In genomic region chr14:105215602-105216001, GRCh38 we compare ENCODE assay signal across 22 cellular contexts. TPM values are rescaled to one million over a fixed set of nuclear protein-coding genes. Genes with fewer than 3 reads are reported as not detected.
DNase-seq lines count a peak whose midpoint lies in the region; ATAC-seq and TF ChIP-seq lines count a peak whose summit lies in the region.
"Had no signal": no experiment of that assay in that cellular context is flagged by ENCODE, and none has a peak within 500 bp of the region (broad histone marks: within the 10 kb centered on the region; RNA-seq: fewer than 3 reads in every experiment).

No MANE protein-coding gene starts in this region.

- H3K4me2 ChIP-seq in IMR-90 (ENCODE audit: low read depth, low read length) = no peak overlapping the region
- H3K4me2 ChIP-seq in mesenchymal stem cell (ENCODE audit: low read length, poor library complexity, severe bottlenecking) = no peak overlapping the region
- H3K4me2 ChIP-seq: KMS-11 had no signal

- H2BK120ac ChIP-seq in IMR-90 (ENCODE audit: low read depth, low read length) (no peak overlapping the region), mesenchymal stem cell (ENCODE audit: low read depth, low read length) (no peak overlapping the region)

- H3K14ac ChIP-seq in IMR-90 (replicated peaks; ENCODE audit: low read depth, low read length) = no peak overlapping the region
- H3K14ac ChIP-seq in mesenchymal stem cell (ENCODE audit: low read length in 2 of 2) = peak overlapping the region in 1 of 2 experiments; percentile 63

- no peak overlapping the region for H4K91ac ChIP-seq in IMR-90 (ENCODE audit: insufficient read depth, low read depth, low read length)
- peak overlapping the region; percentile 19 for H4K91ac ChIP-seq in mesenchymal stem cell (ENCODE audit: low read length)

- no peaks in the 10 kb centered on the region for H3K9me3 Mint-ChIP-seq in activated naive CD8-positive, alpha-beta T cell treated with anti-CD3 and anti-CD28 coated beads, Interleukin-2, amount 10 ng/mL, durations not matched to agents 7 days and 5 days
- no peaks in the 10 kb centered on the region for H3K9me3 Mint-ChIP-seq in activated naive CD8-positive, alpha-beta T cell treated with anti-CD3 and anti-CD28 coated beads for 36 hours
- no peaks in the 10 kb centered on the region for H3K9me3 Mint-ChIP-seq in activated CD4-positive, alpha-beta T cell treated with anti-CD3 and anti-CD28 coated beads, Interleukin-2, amount 10 ng/mL, durations not matched to agents 7 days and 5 days
- H3K9me3 Mint-ChIP-seq: CD4-positive, CD25-positive, alpha-beta regulatory T cell; IgD-negative memory B cell had no signal

- H2BK15ac ChIP-seq in IMR-90 (ENCODE audit: low read depth, low read length) = no peak overlapping the region
- H2BK15ac ChIP-seq in mesenchymal stem cell (ENCODE audit: low read depth, poor library complexity, severe bottlenecking) = no peak overlapping the region

- no peak for TF ChIP-seq CTCF in IMR-90 (conservative IDR thresholded peaks at IDR 0.05; ENCODE audit: low read depth, low read length)

- H3K4me3 ChIP-seq in IMR-90 (ENCODE audit: insufficient read depth, low read depth, low read length) = no peak overlapping the region
- no peak overlapping the region for H3K4me3 ChIP-seq in mesenchymal stem cell (ENCODE audit: insufficient read depth in 1 of 2, low read depth in 1 of 2, low read length in 2 of 2)
- H3K4me3 ChIP-seq: SJSA1 had no signal

- POLR2A ChIA-PET in activated naive CD8-positive, alpha-beta T cell treated with anti-CD3 and anti-CD28 coated beads, Interleukin-2, amount 10 ng/mL, durations not matched to agents 7 days and 5 days (lab: Charles Lee) = no interaction called here
- POLR2A ChIA-PET in IMR-90 (lab: Charles Lee; ENCODE audit: unreplicated experiment) = no interaction called here
- POLR2A ChIA-PET in activated CD4-positive, alpha-beta T cell treated with anti-CD3 and anti-CD28 coated beads, Interleukin-2, amount 10 ng/mL, durations not matched to agents 7 days and 5 days (lab: Charles Lee) = no interaction called here

- H3K9me1 ChIP-seq in IMR-90 (ENCODE audit: insufficient read depth, low read length) = peaks cover 10% of the 10 kb centered on the region

- H3K36me3 ChIP-seq in IMR-90 (ENCODE audit: control insufficient read depth, insufficient read depth, low read length) (peaks cover 48% of the 10 kb centered on the region), mesenchymal stem cell (ENCODE audit: control insufficient read depth in 1 of 2, insufficient read depth in 2 of 2, low read depth in 1 of 2, low read length in 2 of 2) (peaks cover 42 to 81% of the 10 kb centered on the region in 2 experiments)

- TF ChIP-seq POLR2A in IMR-90 (IDR thresholded peaks at IDR 0.05; ENCODE audit: low read depth, low read length) = no peak

- dilution Hi-C loops in IMR-90 (cut with HindIII; ENCODE audit: low sequenced_read_pairs, unreplicated experiment) = no loop called here

- H3K23ac ChIP-seq in IMR-90 (ENCODE audit: low read depth, low read length) (no peak overlapping the region), mesenchymal stem cell (ENCODE audit: low read length in 2 of 2) (no peak overlapping the region)

- H3K27me3 ChIP-seq in IMR-90 (ENCODE audit: control insufficient read depth, insufficient read depth, low read length) (no peaks in the 10 kb centered on the region), mesenchymal stem cell (ENCODE audit: control insufficient read depth in 1 of 2, insufficient read depth in 1 of 2, low read length in 2 of 2) (no peaks in the 10 kb centered on the region)
- H3K27me3 ChIP-seq: BE2C, SJSA1 had no signal

- H3K18ac ChIP-seq in IMR-90 (ENCODE audit: low read depth, low read length) (no peak overlapping the region), mesenchymal stem cell (ENCODE audit: low read depth in 1 of 2, low read length in 2 of 2) (no peak overlapping the region)

- no peak overlapping the region for H2BK12ac ChIP-seq in mesenchymal stem cell (ENCODE audit: low read length in 2 of 2)

- peaks cover 6% of the 10 kb centered on the region for H3K4me1 Mint-ChIP-seq in activated naive CD8-positive, alpha-beta T cell treated with anti-CD3 and anti-CD28 coated beads, Interleukin-2, amount 10 ng/mL, durations not matched to agents 7 days and 5 days
- H3K4me1 Mint-ChIP-seq in activated naive CD8-positive, alpha-beta T cell treated with anti-CD3 and anti-CD28 coated beads for 36 hours = no peaks in the 10 kb centered on the region
- no peaks in the 10 kb centered on the region for H3K4me1 Mint-ChIP-seq in activated CD4-positive, alpha-beta T cell treated with anti-CD3 and anti-CD28 coated beads, Interleukin-2, amount 10 ng/mL, durations not matched to agents 7 days and 5 days
- H3K4me1 Mint-ChIP-seq: IgD-negative memory B cell had no signal

- H3K79me1 ChIP-seq in IMR-90 (ENCODE audit: low read depth in 1 of 2, low read length in 2 of 2) (peaks cover 9 to 14% of the 10 kb centered on the region in 2 experiments; a peak in 3 of 4 replicates), mesenchymal stem cell (replicated peaks; ENCODE audit: low read length, poor library complexity, severe bottlenecking) (peaks cover 5% of the 10 kb centered on the region)

- H3K27me3 Mint-ChIP-seq in activated naive CD8-positive, alpha-beta T cell treated with anti-CD3 and anti-CD28 coated beads, Interleukin-2, amount 10 ng/mL, durations not matched to agents 7 days and 5 days = no peaks in the 10 kb centered on the region
- no peaks in the 10 kb centered on the region for H3K27me3 Mint-ChIP-seq in activated naive CD8-positive, alpha-beta T cell treated with anti-CD3 and anti-CD28 coated beads for 36 hours
- no peaks in the 10 kb centered on the region for H3K27me3 Mint-ChIP-seq in activated CD4-positive, alpha-beta T cell treated with anti-CD3 and anti-CD28 coated beads, Interleukin-2, amount 10 ng/mL, durations not matched to agents 7 days and 5 days
- H3K27me3 Mint-ChIP-seq: CD4-positive, CD25-positive, alpha-beta regulatory T cell; IgD-negative memory B cell had no signal

- H3K9ac ChIP-seq in IMR-90 (ENCODE audit: low read depth, low read length) (no peak overlapping the region), mesenchymal stem cell (ENCODE audit: low read length) (no peak overlapping the region)
- H3K9ac ChIP-seq: KMS-11 had no signal

- TF ChIP-seq RAD21 in IMR-90 (IDR thresholded peaks at IDR 0.05; ENCODE audit: low read length) = no peak

- intact Hi-C loops in IMR-90 (cut with micrococcal nuclease) = no loop called here

- H2AFZ ChIP-seq in IMR-90 (replicated peaks; ENCODE audit: low read length, poor library complexity) = peak overlapping the region; percentile 21
- H2AFZ ChIP-seq in mesenchymal stem cell (ENCODE audit: low read depth, low read length) = no peak overlapping the region

- H3K4ac ChIP-seq in IMR-90 (ENCODE audit: low read depth, low read length) = no peak overlapping the region
- H3K4ac ChIP-seq in mesenchymal stem cell (ENCODE audit: low read depth in 1 of 2, low read length in 2 of 2) = no peak overlapping the region

- H3K4me3 Mint-ChIP-seq in activated naive CD8-positive, alpha-beta T cell treated with anti-CD3 and anti-CD28 coated beads, Interleukin-2, amount 10 ng/mL, durations not matched to agents 7 days and 5 days = no peak overlapping the region
- no peak overlapping the region for H3K4me3 Mint-ChIP-seq in activated naive CD8-positive, alpha-beta T cell treated with anti-CD3 and anti-CD28 coated beads for 36 hours
- H3K4me3 Mint-ChIP-seq in activated CD4-positive, alpha-beta T cell treated with anti-CD3 and anti-CD28 coated beads, Interleukin-2, amount 10 ng/mL, durations not matched to agents 7 days and 5 days = no peak overlapping the region
- H3K4me3 Mint-ChIP-seq: CD4-positive, CD25-positive, alpha-beta regulatory T cell; IgD-negative memory B cell had no signal

- H2BK20ac ChIP-seq in IMR-90 (ENCODE audit: low read depth, low read length) = no peak overlapping the region

- H3K56ac ChIP-seq in IMR-90 (ENCODE audit: extremely low read depth, insufficient read depth, low read length) = no peak overlapping the region

- no TSS peak for BruUV-seq in IMR-90 (replicated peaks; lab: Mats Ljungman, UMichigan)

- H2BK5ac ChIP-seq in IMR-90 (ENCODE audit: low read depth, low read length, poor library complexity, severe bottlenecking) (no peak overlapping the region), mesenchymal stem cell (ENCODE audit: low read depth, low read length, poor library complexity, severe bottlenecking) (no peak overlapping the region)

- no peak for ATAC-seq in activated naive CD8-positive, alpha-beta T cell treated with anti-CD3 and anti-CD28 coated beads, Interleukin-2, amount 10 ng/mL, durations not matched to agents 7 days and 5 days (ENCODE audit: low read depth)
- ATAC-seq in IMR-90 (ENCODE audit: low read depth) = no peak

- in situ Hi-C loops in IMR-90 (cut with MboI; ENCODE audit: low sequenced_read_pairs) = no loop called here

- H4K20me1 ChIP-seq in IMR-90 (ENCODE audit: insufficient read depth, low read length) = peaks cover 14% of the 10 kb centered on the region

- H3K9me3 ChIP-seq in IMR-90 (ENCODE audit: control insufficient read depth, insufficient read depth, low read length) = no peaks in the 10 kb centered on the region
- H3K9me3 ChIP-seq in mesenchymal stem cell (ENCODE audit: control insufficient read depth, low read length) = no peaks in the 10 kb centered on the region
- H3K9me3 ChIP-seq: BE2C, SJSA1 had no signal

- no peak overlapping the region for H4K8ac ChIP-seq in IMR-90 (ENCODE audit: low read depth in 2 of 2, low read length in 2 of 2)
- H4K8ac ChIP-seq in mesenchymal stem cell (ENCODE audit: low read length) = no peak overlapping the region

- WGBS in IMR-90 (ENCODE audit: extremely low coverage in 2 of 2, insufficient read length in 1 of 2), 2 experiments = no CpG with 5 or more reads among the region's 3 CpGs
- 56% methylated on average over 3 of the region's 3 CpGs for WGBS in mesenchymal stem cell

- H2AK9ac ChIP-seq in IMR-90 (replicated peaks; ENCODE audit: low read depth, low read length, poor library complexity) = no peak overlapping the region

- H3K27ac ChIP-seq in IMR-90 (ENCODE audit: insufficient read depth, low read length) (no peak overlapping the region), mesenchymal stem cell (ENCODE audit: low read length, poor library complexity, severe bottlenecking) (no peak overlapping the region)
- H3K27ac ChIP-seq: KMS-11, SJSA1 had no signal

- no peak for DNase-seq in activated naive CD8-positive, alpha-beta T cell treated with anti-CD3 and anti-CD28 coated beads, Interleukin-2, amount 10 ng/mL, durations not matched to agents 7 days and 5 days
- no peak for DNase-seq in activated naive CD8-positive, alpha-beta T cell treated with anti-CD3 and anti-CD28 coated beads for 36 hours
- no peak for DNase-seq in IMR-90
- no peak for DNase-seq in mesenchymal stem cell
- no peak for DNase-seq in activated CD4-positive, alpha-beta T cell treated with anti-CD3 and anti-CD28 coated beads, Interleukin-2, amount 10 ng/mL, durations not matched to agents 7 days and 5 days
- no peak for DNase-seq in NCI-H510A treated with DMSO at 0.1 percent for 48 hours (lab: John Stamatoyannopoulos, UW)
- no peak for DNase-seq in SW 1271 (lab: John Stamatoyannopoulos, UW)
- DNase-seq: 8988T; ACHN; BE2C; CD4-positive, CD25-positive, alpha-beta regulatory T cell; DMS153; DND-41; MM.1S; NCI-H2029; NCI-H446 treated with DMSO at 0.1 percent for 48 hours; NCI-H69; Right ventricle myocardium superior; RPMI8226 had no signal

- peak overlapping the region; percentile 48 for H3K27ac Mint-ChIP-seq in activated naive CD8-positive, alpha-beta T cell treated with anti-CD3 and anti-CD28 coated beads, Interleukin-2, amount 10 ng/mL, durations not matched to agents 7 days and 5 days
- no peak overlapping the region for H3K27ac Mint-ChIP-seq in activated naive CD8-positive, alpha-beta T cell treated with anti-CD3 and anti-CD28 coated beads for 36 hours
- no peak overlapping the region for H3K27ac Mint-ChIP-seq in activated CD4-positive, alpha-beta T cell treated with anti-CD3 and anti-CD28 coated beads, Interleukin-2, amount 10 ng/mL, durations not matched to agents 7 days and 5 days
- H3K27ac Mint-ChIP-seq: IgD-negative memory B cell had no signal

- H4K5ac ChIP-seq in IMR-90 (ENCODE audit: low read depth, low read length) = no peak overlapping the region

- H2AK5ac ChIP-seq in IMR-90 (ENCODE audit: low read depth, low read length) = no peak overlapping the region
- H2AK5ac ChIP-seq in mesenchymal stem cell (ENCODE audit: low read length, severe bottlenecking) = no peak overlapping the region

- no peaks in the 10 kb centered on the region for H3K4me1 ChIP-seq in IMR-90 (ENCODE audit: control insufficient read depth, insufficient read depth, low read length)
- peaks cover 39% of the 10 kb centered on the region for H3K4me1 ChIP-seq in mesenchymal stem cell (ENCODE audit: control insufficient read depth, insufficient read depth, low read depth, low read length)
- H3K4me1 ChIP-seq: SJSA1 had no signal

- CTCF ChIA-PET in IMR-90 (lab: Yijun Ruan, JAX) = no interaction called here
- CTCF ChIA-PET in activated CD4-positive, alpha-beta T cell treated with anti-CD3 and anti-CD28 coated beads, Interleukin-2, amount 10 ng/mL, durations not matched to agents 7 days and 5 days (lab: Charles Lee) = no interaction called here

- peaks cover 12% of the 10 kb centered on the region for H3K36me3 Mint-ChIP-seq in activated naive CD8-positive, alpha-beta T cell treated with anti-CD3 and anti-CD28 coated beads, Interleukin-2, amount 10 ng/mL, durations not matched to agents 7 days and 5 days
- H3K36me3 Mint-ChIP-seq in activated naive CD8-positive, alpha-beta T cell treated with anti-CD3 and anti-CD28 coated beads for 36 hours = no peaks in the 10 kb centered on the region
- peaks cover 22% of the 10 kb centered on the region for H3K36me3 Mint-ChIP-seq in activated CD4-positive, alpha-beta T cell treated with anti-CD3 and anti-CD28 coated beads, Interleukin-2, amount 10 ng/mL, durations not matched to agents 7 days and 5 days (ENCODE audit: low read depth)

RNA-seq across cellular contexts. Expression of gene BTBD6, which starts 32.7 kb away (rescaled TPM):
- total RNA-seq in activated naive CD8-positive, alpha-beta T cell treated with anti-CD3 and anti-CD28 coated beads, Interleukin-2, amount 10 ng/mL, durations not matched to agents 7 days and 5 days = 10 to 100 TPM; 49.6 to 51.3 TPM
- 10 to 100 TPM; 33.9 to 35.2 TPM for total RNA-seq in activated naive CD8-positive, alpha-beta T cell treated with anti-CD3 and anti-CD28 coated beads for 36 hours
- 31.4 and 43.9 TPM in 2 replicates for total RNA-seq in IMR-90 (2012; rRNA removed)
- polyA plus RNA-seq in IMR-90 (2012; rRNA removed) = 33.9 and 37.4 TPM in 2 replicates
- polyA plus RNA-seq in IMR-90 (2012; cell fraction: cytosol; rRNA removed) = 41.8 and 43.5 TPM in 2 replicates
- polyA plus RNA-seq in IMR-90 (2012; cell fraction: nucleus; rRNA removed; ENCODE audit: low replicate concordance) = 99.5 and 153 TPM in 2 replicates
- 21.9 TPM for polyA plus RNA-seq in mesenchymal stem cell (2013, experiment 1 of 2)
- polyA plus RNA-seq in mesenchymal stem cell (2013, experiment 2 of 2) = 23.4 TPM
- total RNA-seq in activated CD4-positive, alpha-beta T cell treated with anti-CD3 and anti-CD28 coated beads, Interleukin-2, amount 10 ng/mL, durations not matched to agents 7 days and 5 days = 10 to 100 TPM; 43.7 to 43.9 TPM

RNA-seq across cellular contexts. Expression of gene NUDT14, which starts 34.5 kb away (rescaled TPM):
- total RNA-seq in activated naive CD8-positive, alpha-beta T cell treated with anti-CD3 and anti-CD28 coated beads, Interleukin-2, amount 10 ng/mL, durations not matched to agents 7 days and 5 days = 10 to 100 TPM; 23.3 to 28.0 TPM
- 1 to 10 TPM; 8.6 to 9.1 TPM for total RNA-seq in activated naive CD8-positive, alpha-beta T cell treated with anti-CD3 and anti-CD28 coated beads for 36 hours
- total RNA-seq in IMR-90 (2012; rRNA removed) = 5.6 and 6.4 TPM in 2 replicates
- polyA plus RNA-seq in IMR-90 (2012; rRNA removed) = 9.3 and 11.8 TPM in 2 replicates
- polyA plus RNA-seq in IMR-90 (2012; cell fraction: cytosol; rRNA removed) = 25.5 TPM in 2 replicates
- 12.8 and 30.0 TPM in 2 replicates for polyA plus RNA-seq in IMR-90 (2012; cell fraction: nucleus; rRNA removed; ENCODE audit: low replicate concordance)
- polyA plus RNA-seq in mesenchymal stem cell (2013, experiment 1 of 2) = 18.8 TPM
- 21.0 TPM for polyA plus RNA-seq in mesenchymal stem cell (2013, experiment 2 of 2)
- total RNA-seq in activated CD4-positive, alpha-beta T cell treated with anti-CD3 and anti-CD28 coated beads, Interleukin-2, amount 10 ng/mL, durations not matched to agents 7 days and 5 days = 10 to 100 TPM; 18.3 to 21.4 TPM

RNA-seq across cellular contexts. Expression of gene JAG2, which starts 47.0 kb away (rescaled TPM):
- total RNA-seq in activated naive CD8-positive, alpha-beta T cell treated with anti-CD3 and anti-CD28 coated beads, Interleukin-2, amount 10 ng/mL, durations not matched to agents 7 days and 5 days = 1 to 10 TPM; 1.8 to 3.2 TPM
- 1 to 10 TPM; 2.3 to 2.5 TPM for total RNA-seq in activated naive CD8-positive, alpha-beta T cell treated with anti-CD3 and anti-CD28 coated beads for 36 hours
- 0.18 and 0.28 TPM in 2 replicates for total RNA-seq in IMR-90 (2012; rRNA removed)
- 0.20 and 0.58 TPM in 2 replicates for polyA plus RNA-seq in IMR-90 (2012; rRNA removed)
- 0.25 and 0.58 TPM in 2 replicates for polyA plus RNA-seq in IMR-90 (2012; cell fraction: cytosol; rRNA removed)
- 3.9 and 5.8 TPM in 2 replicates for polyA plus RNA-seq in IMR-90 (2012; cell fraction: nucleus; rRNA removed; ENCODE audit: low replicate concordance)
- polyA plus RNA-seq in mesenchymal stem cell (2013, experiment 1 of 2) = 0.94 TPM
- 0.81 TPM for polyA plus RNA-seq in mesenchymal stem cell (2013, experiment 2 of 2)
- 1 to 10 TPM; 1.5 TPM for total RNA-seq in activated CD4-positive, alpha-beta T cell treated with anti-CD3 and anti-CD28 coated beads, Interleukin-2, amount 10 ng/mL, durations not matched to agents 7 days and 5 days
- polyA plus RNA-seq: IgD-negative memory B cell had no signal
